Comparison of ENCODE assay signal across 12 cellular contexts in the genomic region with DNA sequence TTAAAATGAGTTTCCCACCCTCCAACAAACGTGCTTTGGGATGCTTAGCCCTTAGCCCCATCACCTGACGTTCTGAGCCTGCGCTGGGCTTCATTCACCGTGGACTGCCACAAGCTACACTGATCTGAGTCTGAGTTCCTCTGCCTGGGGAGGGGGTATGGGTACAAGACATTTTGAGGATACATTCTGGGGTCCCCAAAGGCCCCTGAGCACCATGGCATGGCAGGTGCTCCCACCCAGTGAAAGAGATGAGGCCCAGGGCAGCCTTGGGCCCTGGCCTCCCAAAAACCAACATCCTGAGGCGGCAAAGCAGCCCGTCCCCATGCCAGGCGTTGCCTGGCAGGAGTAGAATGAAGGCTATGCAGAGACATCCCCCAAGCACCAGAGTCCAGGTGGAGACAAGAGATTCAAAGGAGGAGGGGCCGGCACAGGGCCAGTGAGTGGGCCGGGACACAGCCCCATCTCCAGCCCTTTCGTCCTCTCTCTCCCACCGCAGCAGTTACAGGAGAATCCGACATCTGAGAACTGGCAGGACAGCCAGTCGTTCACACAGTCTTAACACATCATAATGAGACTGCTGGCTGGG.
A peak's percentile ranks its signal among the peaks of the same experiment; 100 is the strongest.
DNase-seq lines count a peak whose midpoint lies in the region; ATAC-seq and TF ChIP-seq lines count a peak whose summit lies in the region.
"Had no signal": no experiment of that assay in that cellular context is flagged by ENCODE, and none has a peak within 500 bp of the region (broad histone marks: within the 10 kb centered on the region; RNA-seq: fewer than 3 reads in every experiment).

No MANE protein-coding gene starts in this region.

- H4K20me1 ChIP-seq in IMR-90 (ENCODE audit: insufficient read depth, low read length): peaks cover 40% of the 10 kb centered on the region

- peak overlapping the region; percentile 99 for H2BK5ac ChIP-seq in IMR-90 (ENCODE audit: low read depth, low read length, poor library complexity, severe bottlenecking)

- peak overlapping the region; percentile 90 for H2AK5ac ChIP-seq in IMR-90 (ENCODE audit: low read depth, low read length)

- H3K4me3 ChIP-seq in IMR-90 (ENCODE audit: insufficient read depth, low read depth, low read length): no peak overlapping the region; the same call in 1 of the 2 replicates
- no peak overlapping the region for H3K4me3 ChIP-seq in lung
- H3K4me3 ChIP-seq in subcutaneous abdominal adipose tissue (ENCODE audit: low read depth in 1 of 5, low read length in 5 of 5): peak overlapping the region in 3 of 5 donors; percentile 20 to 52 (median 30)

- H3K9me1 ChIP-seq in IMR-90 (ENCODE audit: insufficient read depth, low read length): peaks cover 37% of the 10 kb centered on the region

- TF ChIP-seq CTCF in IMR-90 (conservative IDR thresholded peaks at IDR 0.05; ENCODE audit: low read depth, low read length): no peak
- no peak for TF ChIP-seq CTCF in brain (conservative IDR thresholded peaks at IDR 0.05)
- no peak for TF ChIP-seq CTCF in lung (IDR thresholded peaks at IDR 0.05; ENCODE audit: control extremely low read depth, extremely low read depth)
- TF ChIP-seq CTCF in GM10248 (IDR thresholded peaks at IDR 0.05; ENCODE audit: control extremely low read depth, extremely low read depth, low read depth, missing control alignments): no peak

- TF ChIP-seq RAD21 in IMR-90 (IDR thresholded peaks at IDR 0.05; ENCODE audit: low read length): no peak

- peaks cover 55% of the 10 kb centered on the region for H3K36me3 Mint-ChIP-seq in brain

- peak overlapping the region; percentile 94 for H4K91ac ChIP-seq in IMR-90 (ENCODE audit: insufficient read depth, low read depth, low read length)

- DNase-seq in IMR-90 (no peak), lung (ENCODE audit: low spot score) (no peak), cerebellar cortex (ENCODE audit: low spot score) (no peak), AG08395 (ENCODE audit: low spot score) (no peak), GM10248 (ENCODE audit: extremely low spot score) (no peak), NCI-H2227 treated with DMSO at 0.1 percent for 48 hours (lab: John Stamatoyannopoulos, UW) (no peak)
- DNase-seq: DMS153, NCI-H446 had no signal

- H3K79me1 ChIP-seq in IMR-90 (ENCODE audit: low read depth in 1 of 2, low read length in 2 of 2): peaks cover 28 to 90% of the 10 kb centered on the region in 2 experiments

- peak overlapping the region; percentile 69; the same call in 2 of the 3 replicates for H2BK15ac ChIP-seq in IMR-90 (ENCODE audit: low read depth, low read length)

- peak overlapping the region; percentile 56; the same call in 1 of the 2 replicates for H3K4me2 ChIP-seq in IMR-90 (ENCODE audit: low read depth, low read length)
- H3K4me2 ChIP-seq: KMS-11 had no signal

- H2AFZ ChIP-seq in IMR-90 (replicated peaks; ENCODE audit: low read length, poor library complexity): no peak overlapping the region

- H3K36me3 ChIP-seq in IMR-90 (ENCODE audit: control insufficient read depth, insufficient read depth, low read length) (peaks cover 42% of the 10 kb centered on the region), lung (ENCODE audit: control insufficient read depth in 2 of 2, insufficient read depth in 2 of 2, low read length in 2 of 2) (peaks cover 0 to 29% of the 10 kb centered on the region in 2 donors), subcutaneous abdominal adipose tissue (ENCODE audit: control insufficient read depth in 5 of 5, insufficient read depth in 5 of 5, low read length in 5 of 5) (peaks cover 0 to 37% (median 23%) of the 10 kb centered on the region in 5 donors)

- BruUV-seq in IMR-90 (replicated peaks; lab: Mats Ljungman, UMichigan): no TSS peak

- H4K8ac ChIP-seq in IMR-90 (ENCODE audit: low read depth in 2 of 2, low read length in 2 of 2): peak overlapping the region; percentile 79 to 98

- intact Hi-C loops in IMR-90 (cut with micrococcal nuclease): no loop called here

- H3K4me1 Mint-ChIP-seq in brain: peaks cover 63% of the 10 kb centered on the region

- no peaks in the 10 kb centered on the region for H3K27me3 ChIP-seq in IMR-90 (ENCODE audit: control insufficient read depth, insufficient read depth, low read length)
- H3K27me3 ChIP-seq in lung (ENCODE audit: control insufficient read depth, insufficient read depth): no peaks in the 10 kb centered on the region
- no peaks in the 10 kb centered on the region for H3K27me3 ChIP-seq in subcutaneous abdominal adipose tissue (ENCODE audit: control insufficient read depth in 5 of 5, insufficient read depth in 4 of 5, low read length in 5 of 5)

- H3K4ac ChIP-seq in IMR-90 (ENCODE audit: low read depth, low read length): peak overlapping the region; percentile 78

- no peak overlapping the region for H3K4me3 Mint-ChIP-seq in brain
- H3K4me3 Mint-ChIP-seq: T-helper 1 cell treated with Interleukin-12 subunit alpha and Interleukin-12 subunit beta and Interleukin-4 antibody, amounts not matched to agents 30 μg/mL and 1 μg/mL, for 36 hours had no signal

- 100% methylated on average over 6 of the region's 13 CpGs; no CpG with 5 or more reads in 1 of the 2 experiments for WGBS in IMR-90 (ENCODE audit: extremely low coverage in 2 of 2, insufficient read length in 1 of 2), 2 experiments
- 87 to 93% methylated on average over 13 of the region's 13 CpGs for WGBS in lung, 2 donors

- H3K4me1 ChIP-seq in IMR-90 (ENCODE audit: control insufficient read depth, insufficient read depth, low read length): peaks cover 27% of the 10 kb centered on the region
- H3K4me1 ChIP-seq in lung (ENCODE audit: control insufficient read depth in 2 of 2, insufficient read depth in 2 of 2, low read length in 2 of 2): peaks cover 13 to 24% of the 10 kb centered on the region in 2 donors
- peaks cover 7 to 35% (median 31%) of the 10 kb centered on the region in 5 donors for H3K4me1 ChIP-seq in subcutaneous abdominal adipose tissue (ENCODE audit: control insufficient read depth in 5 of 5, insufficient read depth in 5 of 5, low read length in 5 of 5)

- H2BK20ac ChIP-seq in IMR-90 (ENCODE audit: low read depth, low read length): peak overlapping the region; percentile 55

- H3K9me3 ChIP-seq in IMR-90 (ENCODE audit: control insufficient read depth, insufficient read depth, low read length) (no peaks in the 10 kb centered on the region), lung (ENCODE audit: control insufficient read depth in 2 of 2, insufficient read depth in 1 of 2, low read length in 1 of 2) (no peaks in the 10 kb centered on the region), subcutaneous abdominal adipose tissue (ENCODE audit: control insufficient read depth in 5 of 5, low read length in 5 of 5) (no peaks in the 10 kb centered on the region)

- H3K56ac ChIP-seq in IMR-90 (ENCODE audit: extremely low read depth, insufficient read depth, low read length): peak overlapping the region; percentile 69

- no peak for TF ChIP-seq POLR2A in IMR-90 (IDR thresholded peaks at IDR 0.05; ENCODE audit: low read depth, low read length)

- peak overlapping the region; percentile 88 for H3K18ac ChIP-seq in IMR-90 (ENCODE audit: low read depth, low read length)

- H3K27ac ChIP-seq in IMR-90 (ENCODE audit: insufficient read depth, low read length): peak overlapping the region; percentile 93
- peak overlapping the region; percentile 69 to 83 for H3K27ac ChIP-seq in lung (ENCODE audit: low read depth in 1 of 2, low read length in 1 of 2)
- H3K27ac ChIP-seq in subcutaneous abdominal adipose tissue (ENCODE audit: low read depth, low read length): peak overlapping the region; percentile 88
- H3K27ac ChIP-seq: KMS-11 had no signal

- POLR2A ChIA-PET in IMR-90 (lab: Charles Lee; ENCODE audit: unreplicated experiment) (interaction anchor here (0.8 kb wide), 1 partner anchor 338 kb away, joined by 3 read pairs; no protein-coding TSS in a partner anchor), GM10248 (lab: Yijun Ruan, JAX) (no interaction called here)

- peak overlapping the region; percentile 56 for H3K14ac ChIP-seq in IMR-90 (replicated peaks; ENCODE audit: low read depth, low read length)

- no peaks in the 10 kb centered on the region for H3K27me3 Mint-ChIP-seq in brain

- peak overlapping the region; percentile 36 for H3K23ac ChIP-seq in IMR-90 (ENCODE audit: low read depth, low read length)

- ATAC-seq in IMR-90 (ENCODE audit: low read depth) (no peak), lung (ENCODE audit: insufficient read depth, low FRiP score) (no peak)

- peak overlapping the region; percentile 43; the same call in 1 of the 2 replicates for H4K5ac ChIP-seq in IMR-90 (ENCODE audit: low read depth, low read length)

- in situ Hi-C loops in IMR-90 (cut with MboI; ENCODE audit: low sequenced_read_pairs): loop anchor here (10.0 kb wide), 1 partner anchor 76 kb away; the partner anchor contains the start of gene VGLL4

- H2AK9ac ChIP-seq in IMR-90 (replicated peaks; ENCODE audit: low read depth, low read length, poor library complexity): peak overlapping the region; percentile 2

- dilution Hi-C loops in IMR-90 (cut with HindIII; ENCODE audit: low sequenced_read_pairs, unreplicated experiment): no loop called here

- H2BK120ac ChIP-seq in IMR-90 (ENCODE audit: low read depth, low read length): peak overlapping the region; percentile 98

- peak overlapping the region in 4 of 5 experiments; percentile 46 to 85 (median 73) for H3K27ac Mint-ChIP-seq in brain
- H3K27ac Mint-ChIP-seq: T-helper 1 cell treated with Interleukin-12 subunit alpha and Interleukin-12 subunit beta and Interleukin-4 antibody, amounts not matched to agents 30 μg/mL and 1 μg/mL, for 36 hours had no signal

- CTCF ChIA-PET in IMR-90 (lab: Yijun Ruan, JAX): no interaction called here
- CTCF ChIA-PET in GM10248 (lab: Yijun Ruan, JAX): interaction anchor here (1.2 kb wide), 2 partner anchors 13 to 81 kb away, joined by 3 to 5 read pairs; no protein-coding TSS in a partner anchor

- peaks cover 0 to 3% (median 2%) of the 10 kb centered on the region in 5 experiments for H3K9me3 Mint-ChIP-seq in brain
- H3K9me3 Mint-ChIP-seq: T-helper 1 cell treated with Interleukin-12 subunit alpha and Interleukin-12 subunit beta and Interleukin-4 antibody, amounts not matched to agents 30 μg/mL and 1 μg/mL, for 36 hours had no signal

- H3K9ac ChIP-seq in IMR-90 (ENCODE audit: low read depth, low read length) (peak overlapping the region; percentile 67; the same call in 1 of the 2 replicates), subcutaneous abdominal adipose tissue (ENCODE audit: low read length in 5 of 5) (peak overlapping the region in 2 of 5 donors; percentile 48 to 59)
- H3K9ac ChIP-seq: KMS-11 had no signal

TF ChIP-seq in IMR-90, 13 proteins besides CTCF, POLR2A, EP300 and RAD21 (continues in another document):
- TF ChIP-seq, protein P1, sequence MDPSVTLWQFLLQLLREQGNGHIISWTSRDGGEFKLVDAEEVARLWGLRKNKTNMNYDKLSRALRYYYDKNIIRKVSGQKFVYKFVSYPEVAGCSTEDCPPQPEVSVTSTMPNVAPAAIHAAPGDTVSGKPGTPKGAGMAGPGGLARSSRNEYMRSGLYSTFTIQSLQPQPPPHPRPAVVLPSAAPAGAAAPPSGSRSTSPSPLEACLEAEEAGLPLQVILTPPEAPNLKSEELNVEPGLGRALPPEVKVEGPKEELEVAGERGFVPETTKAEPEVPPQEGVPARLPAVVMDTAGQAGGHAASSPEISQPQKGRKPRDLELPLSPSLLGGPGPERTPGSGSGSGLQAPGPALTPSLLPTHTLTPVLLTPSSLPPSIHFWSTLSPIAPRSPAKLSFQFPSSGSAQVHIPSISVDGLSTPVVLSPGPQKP (IDR thresholded peaks at IDR 0.05; ENCODE audit: borderline replicate concordance, low read depth, low read length): no peak
- no peak for TF ChIP-seq SMC3 (IDR thresholded peaks at IDR 0.05; ENCODE audit: low read depth, low read length)

Comparison
In these comparisons a context has a peak if more than half of its experiments do, and no peak if none do; other contexts are left out.
1. H3K4me3 ChIP-seq: peak in subcutaneous abdominal adipose tissue (3 of 5); none in IMR-90 (single experiment) and lung (single experiment).
2. Peak in every context shown above with its lines, with median percentiles within 50 percentile points of each other: H3K27ac ChIP-seq.